9 cellular contexts compared by ENCODE assay signal in the genomic region with DNA sequence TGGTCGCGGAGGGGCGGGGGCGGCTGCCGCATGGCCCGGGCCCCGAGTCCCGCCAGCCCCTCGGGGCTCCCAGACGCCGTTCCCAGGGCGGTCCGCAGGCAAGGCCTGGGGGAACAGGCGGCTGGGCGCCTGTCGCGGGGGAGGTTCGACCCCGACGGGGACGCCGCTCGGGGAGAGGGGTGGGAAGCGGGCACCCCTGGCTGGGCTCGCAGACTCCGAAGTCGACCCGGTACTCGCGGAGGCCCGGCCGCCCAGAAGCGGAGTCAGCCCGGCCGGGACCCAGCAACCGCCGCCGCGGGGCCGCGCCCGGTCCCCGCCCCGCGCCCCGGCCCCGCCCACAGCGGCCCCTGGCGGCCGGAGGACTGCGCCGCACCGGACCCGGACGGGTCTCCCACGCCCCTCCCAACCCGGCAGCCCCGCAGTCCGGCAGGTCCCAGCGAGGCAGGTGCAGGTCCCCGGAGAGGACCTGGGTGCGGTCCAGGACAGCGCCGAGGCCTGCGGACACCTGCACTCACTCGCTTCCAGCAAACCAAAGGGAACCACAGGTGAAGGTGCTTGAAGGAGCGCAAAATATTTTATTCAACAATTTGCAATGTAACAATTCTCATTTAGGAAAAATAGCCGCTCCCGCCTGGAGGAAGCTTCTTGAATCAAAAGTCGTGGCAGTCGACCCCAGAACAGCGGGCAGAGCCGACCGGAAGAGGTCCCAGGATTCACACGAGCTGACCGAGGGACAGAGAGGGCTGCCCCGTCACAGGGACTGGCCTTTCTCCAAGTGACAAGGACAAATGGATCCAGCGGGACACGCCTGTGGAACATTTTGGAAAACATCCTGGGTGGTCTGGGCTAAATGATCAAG. TPM values are rescaled to one million over a fixed set of nuclear protein-coding genes. Genes with fewer than 3 reads are reported as not detected.
DNase-seq lines count a peak whose midpoint lies in the region; ATAC-seq, FAIRE-seq and TF ChIP-seq lines count a peak whose summit lies in the region.
"Had no signal": no experiment of that assay in that cellular context is flagged by ENCODE, and none has a peak within 500 bp of the region (broad histone marks: within the 10 kb centered on the region; RNA-seq: fewer than 3 reads in every experiment).

A gene with protein sequence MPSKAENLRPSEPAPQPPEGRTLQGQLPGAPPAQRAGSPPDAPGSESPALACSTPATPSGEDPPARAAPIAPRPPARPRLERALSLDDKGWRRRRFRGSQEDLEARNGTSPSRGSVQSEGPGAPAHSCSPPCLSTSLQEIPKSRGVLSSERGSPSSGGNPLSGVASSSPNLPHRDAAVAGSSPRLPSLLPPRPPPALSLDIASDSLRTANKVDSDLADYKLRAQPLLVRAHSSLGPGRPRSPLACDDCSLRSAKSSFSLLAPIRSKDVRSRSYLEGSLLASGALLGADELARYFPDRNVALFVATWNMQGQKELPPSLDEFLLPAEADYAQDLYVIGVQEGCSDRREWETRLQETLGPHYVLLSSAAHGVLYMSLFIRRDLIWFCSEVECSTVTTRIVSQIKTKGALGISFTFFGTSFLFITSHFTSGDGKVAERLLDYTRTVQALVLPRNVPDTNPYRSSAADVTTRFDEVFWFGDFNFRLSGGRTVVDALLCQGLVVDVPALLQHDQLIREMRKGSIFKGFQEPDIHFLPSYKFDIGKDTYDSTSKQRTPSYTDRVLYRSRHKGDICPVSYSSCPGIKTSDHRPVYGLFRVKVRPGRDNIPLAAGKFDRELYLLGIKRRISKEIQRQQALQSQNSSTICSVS (minus strand): TSS at position 296 of the 859 bp plus-strand sequence. CDS start 426 bp downstream, outside the sequence.

- no peaks in the 10 kb centered on the region for H3K4me1 ChIP-seq in Panc1 (ENCODE audit: control insufficient read depth, insufficient read depth, low read length)
- H3K4me1 ChIP-seq in stomach = peaks cover 24 to 44% (median 38%) of the 10 kb centered on the region in 4 donors

- H3K27me3 ChIP-seq in Panc1 (ENCODE audit: control insufficient read depth, insufficient read depth, low read length) (no peaks in the 10 kb centered on the region), stomach (no peaks in the 10 kb centered on the region)

- TF ChIP-seq EP300 in stomach (IDR thresholded peaks at IDR 0.05) = no peak

- TF ChIP-seq CTCF in C4-2B (conservative IDR thresholded peaks at IDR 0.05) (peak; percentile 99), Panc1 (IDR thresholded peaks at IDR 0.05) (peak; percentile 96), fibroblast of the aortic adventitia (IDR thresholded peaks at IDR 0.05; ENCODE audit: insufficient read depth, low read length) (peak; percentile 57), neural crest cell (conservative IDR thresholded peaks at IDR 0.05) (peak; percentile 80), stomach (IDR thresholded peaks at IDR 0.05) (peak in 4 of 7 experiments; percentile 23 to 90 (median 58))

- no peak within 1 kb of the TSS for H3K27ac Mint-ChIP-seq in activated T-helper 2 cell treated with anti-CD3 and anti-CD28 coated beads, Interferon-gamma antibody, Interleukin-2, Interleukin-4, amounts not matched to agents 10 μg/mL and 5 μg/mL and 100 μg/mL, durations not matched to agents 14 hours and 24 hours and 36 hours
- H3K27ac Mint-ChIP-seq in neural crest cell (ENCODE audit: unreplicated experiment) = no peak within 1 kb of the TSS

- H3K4me1 Mint-ChIP-seq in activated T-helper 2 cell treated with anti-CD3 and anti-CD28 coated beads, Interferon-gamma antibody, Interleukin-2, Interleukin-4, amounts not matched to agents 10 μg/mL and 5 μg/mL and 100 μg/mL, durations not matched to agents 14 hours and 24 hours and 36 hours (ENCODE audit: low read depth) = peaks cover 19% of the 10 kb centered on the region
- H3K4me1 Mint-ChIP-seq in neural crest cell = peaks cover 26% of the 10 kb centered on the region

- DNase-seq in GM19239 (ENCODE audit: insufficient read length, low spot score) (peak; percentile 97), Panc1 (ENCODE audit: low read depth, low spot score) (no peak), fibroblast of the aortic adventitia (ENCODE audit: low read depth) (peak; percentile 64), neural crest cell (ENCODE audit: low read depth, low spot score) (peak; percentile 88), stomach (peak; percentile 82)
- peak; percentile 84 for DNase-seq in activated T-helper 2 cell treated with anti-CD3 and anti-CD28 coated beads, Interferon-gamma antibody, Interleukin-2, Interleukin-4, amounts not matched to agents 10 μg/mL and 5 μg/mL and 100 μg/mL, durations not matched to agents 14 hours and 24 hours and 36 hours (ENCODE audit: low spot score)

- H3K36me3 ChIP-seq in Panc1 (ENCODE audit: control insufficient read depth, insufficient read depth, low read length) = no peaks in the 10 kb centered on the region; the same call in 1 of the 2 replicates
- peaks cover 38 to 62% (median 52%) of the 10 kb centered on the region in 4 donors for H3K36me3 ChIP-seq in stomach

- WGBS in stomach, 5 donors = 7 to 22% (median 10%) methylated on average over 19 to 79 of the region's 79 CpGs

- no peaks in the 10 kb centered on the region for H3K9me3 Mint-ChIP-seq in activated T-helper 2 cell treated with anti-CD3 and anti-CD28 coated beads, Interferon-gamma antibody, Interleukin-2, Interleukin-4, amounts not matched to agents 10 μg/mL and 5 μg/mL and 100 μg/mL, durations not matched to agents 14 hours and 24 hours and 36 hours
- no peaks in the 10 kb centered on the region for H3K9me3 Mint-ChIP-seq in neural crest cell

- peak within 1 kb of the TSS; percentile 62 to 69 for H3K4me3 ChIP-seq in Panc1 (ENCODE audit: low read depth in 2 of 2, low read length in 2 of 2)
- peak within 1 kb of the TSS; percentile 79 for H3K4me3 ChIP-seq in fibroblast of the aortic adventitia (ENCODE audit: low read depth, low read length)
- peak within 1 kb of the TSS; percentile 91 to 98 (median 95) for H3K4me3 ChIP-seq in stomach

- no peak for TF ChIP-seq POLR2A in stomach (IDR thresholded peaks at IDR 0.05)

- intact Hi-C loops in Panc1 (cut with micrococcal nuclease; ENCODE audit: unreplicated experiment) = no loop called here
- intact Hi-C loops in activated T-helper 2 cell treated with anti-CD3 and anti-CD28 coated beads, Interferon-gamma antibody, Interleukin-2, Interleukin-4, amounts not matched to agents 10 μg/mL and 5 μg/mL and 100 μg/mL, durations not matched to agents 14 hours and 24 hours and 36 hours (cut with micrococcal nuclease) = loop anchor here (2.0 to 5.0 kb wide), 2 partner anchors 39 to 43 kb away; a partner anchor contains a TSS
- intact Hi-C loops in stomach (cut with DNase I; ENCODE audit: low total_unique reads) = no loop called here

- CTCF ChIA-PET in Panc1 (lab: Charles Lee) = no interaction called here

- BruUV-seq in Panc1 (replicated peaks; lab: Mats Ljungman, UMichigan) = no TSS peak

- peaks cover 60% of the 10 kb centered on the region for H3K36me3 Mint-ChIP-seq in activated T-helper 2 cell treated with anti-CD3 and anti-CD28 coated beads, Interferon-gamma antibody, Interleukin-2, Interleukin-4, amounts not matched to agents 10 μg/mL and 5 μg/mL and 100 μg/mL, durations not matched to agents 14 hours and 24 hours and 36 hours (ENCODE audit: low read depth)
- H3K36me3 Mint-ChIP-seq in neural crest cell (ENCODE audit: low read depth) = peaks cover 7% of the 10 kb centered on the region

- H3K4me3 Mint-ChIP-seq in activated T-helper 2 cell treated with anti-CD3 and anti-CD28 coated beads, Interferon-gamma antibody, Interleukin-2, Interleukin-4, amounts not matched to agents 10 μg/mL and 5 μg/mL and 100 μg/mL, durations not matched to agents 14 hours and 24 hours and 36 hours (ENCODE audit: low read depth) = peak within 1 kb of the TSS; percentile 83
- H3K4me3 Mint-ChIP-seq in neural crest cell = peak within 1 kb of the TSS; percentile 92

- in situ Hi-C loops in Panc1 (cut with HindIII; ENCODE audit: low pct_unique_long_range_greater_than_20kb, low sequenced_read_pairs) = no loop called here

- FAIRE-seq in GM19239 (lab: Jason Lieb, UNC) = peak; percentile 31
- FAIRE-seq: islet of Langerhans had no signal

- H3K9me3 ChIP-seq in Panc1 (ENCODE audit: control insufficient read depth, insufficient read depth, low read depth, low read length) (no peaks in the 10 kb centered on the region), stomach (no peaks in the 10 kb centered on the region)

- peak within 1 kb of the TSS; percentile 80 for H3K27ac ChIP-seq in C4-2B
- H3K27ac ChIP-seq in Panc1 (ENCODE audit: low read length) = peak within 1 kb of the TSS; percentile 54
- H3K27ac ChIP-seq in stomach = peak within 1 kb of the TSS; percentile 66 to 84 (median 80)

- ATAC-seq in HG03469 (IDR thresholded peaks at IDR 0.05; ENCODE audit: unreplicated experiment) = peak; percentile 26
- peak; percentile 89 for ATAC-seq in Panc1

- H3K27me3 Mint-ChIP-seq in activated T-helper 2 cell treated with anti-CD3 and anti-CD28 coated beads, Interferon-gamma antibody, Interleukin-2, Interleukin-4, amounts not matched to agents 10 μg/mL and 5 μg/mL and 100 μg/mL, durations not matched to agents 14 hours and 24 hours and 36 hours (ENCODE audit: low read depth) = no peaks in the 10 kb centered on the region
- H3K27me3 Mint-ChIP-seq in neural crest cell (ENCODE audit: low read depth) = no peaks in the 10 kb centered on the region

- POLR2A ChIA-PET in Panc1 (lab: Charles Lee) = interaction anchor here (0.6 kb wide), 1 partner anchor 12 kb away, joined by 4 read pairs; no protein-coding TSS in a partner anchor

RNA-seq across cellular contexts. Expression of the gene that starts here (rescaled TPM):
- total RNA-seq in Panc1 (2021; ENCODE audit: unreplicated experiment) (14.1 TPM), fibroblast of the aortic adventitia (ENCODE audit: low replicate concordance) (11.9 and 12.5 TPM in 2 replicates), neural crest cell (28.7 and 29.6 TPM in 2 replicates), stomach (10 to 100 TPM in 2 of 5 donors, 1 to 10 TPM in 3; 6.2 to 32.1 (median 9.7) TPM)
- 13.3 TPM for polyA plus RNA-seq in Panc1 (2012; ENCODE audit: insufficient read length)
- 20.8 and 21.8 TPM in 2 replicates for total RNA-seq in activated T-helper 2 cell treated with anti-CD3 and anti-CD28 coated beads, Interferon-gamma antibody, Interleukin-2, Interleukin-4, amounts not matched to agents 10 μg/mL and 5 μg/mL and 100 μg/mL, durations not matched to agents 14 hours and 24 hours and 36 hours
- 1 to 10 TPM; 3.2 to 9.0 (median 4.2) TPM for polyA plus RNA-seq in stomach
